In the genomic region with DNA sequence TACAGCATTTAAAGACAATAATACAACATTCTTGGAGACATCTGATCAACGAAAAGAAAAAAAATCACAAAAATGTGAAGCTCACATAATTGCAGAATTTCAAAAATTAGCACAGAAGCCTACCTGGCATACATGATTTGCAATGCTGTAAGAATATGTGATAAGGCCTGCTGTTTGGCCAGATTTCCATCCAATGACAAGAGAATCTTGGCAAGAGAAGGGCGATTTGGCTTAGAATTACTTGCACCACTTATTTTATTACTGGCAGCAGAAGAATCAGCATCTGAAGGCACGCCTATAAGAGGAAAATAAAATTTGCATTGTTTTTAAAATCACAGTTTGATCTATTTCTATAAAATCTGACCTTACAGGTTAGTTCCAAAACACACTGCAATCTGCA, we compare ENCODE assay signal across 21 cellular contexts.
"Had no signal": no experiment of that assay in that cellular context is flagged by ENCODE, and none has a peak within 500 bp of the region (broad histone marks: within the 10 kb centered on the region; RNA-seq: fewer than 3 reads in every experiment).

No MANE protein-coding gene starts in this region.

- H3K27me3 ChIP-seq: adrenal gland had no signal

- H3K4me3 Mint-ChIP-seq: activated CD4-positive, alpha-beta memory T cell treated with anti-CD3 and anti-CD28 coated beads, Interleukin-2, amount 10 ng/mL, durations not matched to agents 7 days and 5 days; activated CD4-positive, alpha-beta T cell treated with anti-CD3 and anti-CD28 coated beads for 36 hours; activated naive CD8-positive, alpha-beta T cell treated with anti-CD3 and anti-CD28 coated beads, Interleukin-2, amount 10 ng/mL, durations not matched to agents 7 days and 5 days; T-cell had no signal

- H3K27ac Mint-ChIP-seq: activated CD4-positive, alpha-beta memory T cell treated with anti-CD3 and anti-CD28 coated beads, Interleukin-2, amount 10 ng/mL, durations not matched to agents 7 days and 5 days; activated CD4-positive, alpha-beta T cell treated with anti-CD3 and anti-CD28 coated beads for 36 hours; activated naive CD8-positive, alpha-beta T cell treated with anti-CD3 and anti-CD28 coated beads, Interleukin-2, amount 10 ng/mL, durations not matched to agents 7 days and 5 days; T-cell had no signal

- H3K9me3 ChIP-seq: adrenal gland had no signal

- DNase-seq: activated CD4-positive, alpha-beta memory T cell treated with anti-CD3 and anti-CD28 coated beads, Interleukin-2, amount 10 ng/mL, durations not matched to agents 7 days and 5 days; activated CD4-positive, alpha-beta T cell treated with anti-CD3 and anti-CD28 coated beads for 36 hours; activated CD4-positive, alpha-beta T cell treated with anti-CD3 and anti-CD28 coated beads, Interleukin-2, amount 50 U/mL, for 1 hour; activated CD4-positive, CD25-positive, alpha-beta regulatory T cell; activated CD8-positive, alpha-beta memory T cell treated with anti-CD3 and anti-CD28 coated beads, Interleukin-2, amount 50 U/mL, for 4 hours; activated naive CD4-positive, alpha-beta T cell treated with anti-CD3 and anti-CD28 coated beads, Interleukin-2, amount 50 U/mL, for 16 hours; activated naive CD8-positive, alpha-beta T cell treated with anti-CD3 and anti-CD28 coated beads, Interleukin-2, amount 10 ng/mL, durations not matched to agents 7 days and 5 days; adrenal gland; anterior cingulate cortex; central memory CD4-positive, alpha-beta T cell; Kasumi-1; KBM-7; NCI-H2171; NCI-H2227 treated with DMSO at 0.1 percent for 48 hours; NCI-H446 treated with DMSO at 0.1 percent for 48 hours; NCI-H524 treated with DMSO at 0.1 percent for 48 hours; T-cell; T-helper 2 cell; T1000 had no signal

- H3K4me1 Mint-ChIP-seq: activated CD4-positive, alpha-beta memory T cell treated with anti-CD3 and anti-CD28 coated beads, Interleukin-2, amount 10 ng/mL, durations not matched to agents 7 days and 5 days; activated CD4-positive, alpha-beta T cell treated with anti-CD3 and anti-CD28 coated beads for 36 hours; T-cell had no signal

- H3K9me3 Mint-ChIP-seq: activated CD4-positive, alpha-beta memory T cell treated with anti-CD3 and anti-CD28 coated beads, Interleukin-2, amount 10 ng/mL, durations not matched to agents 7 days and 5 days; activated naive CD8-positive, alpha-beta T cell treated with anti-CD3 and anti-CD28 coated beads, Interleukin-2, amount 10 ng/mL, durations not matched to agents 7 days and 5 days; T-cell had no signal

- H3K27ac ChIP-seq: adrenal gland, SK-N-MC had no signal

- FAIRE-seq: TTC549 had no signal

- H3K4me3 ChIP-seq: adrenal gland, SK-N-MC had no signal

- H3K4me1 ChIP-seq: adrenal gland had no signal

- ATAC-seq: activated CD4-positive, alpha-beta T cell treated with anti-CD3 and anti-CD28 coated beads for 36 hours; T-cell had no signal

- H3K27me3 Mint-ChIP-seq: activated CD4-positive, alpha-beta memory T cell treated with anti-CD3 and anti-CD28 coated beads, Interleukin-2, amount 10 ng/mL, durations not matched to agents 7 days and 5 days; activated CD4-positive, alpha-beta T cell treated with anti-CD3 and anti-CD28 coated beads for 36 hours; activated naive CD8-positive, alpha-beta T cell treated with anti-CD3 and anti-CD28 coated beads, Interleukin-2, amount 10 ng/mL, durations not matched to agents 7 days and 5 days; T-cell had no signal
